13 cellular contexts compared by ENCODE assay signal in genomic region chr13:69947577-69947976, GRCh38.
DNase-seq lines count a peak whose midpoint lies in the region; ATAC-seq and TF ChIP-seq lines count a peak whose summit lies in the region.
"Had no signal": no experiment of that assay in that cellular context is flagged by ENCODE, and none has a peak within 500 bp of the region (broad histone marks: within the 10 kb centered on the region; RNA-seq: fewer than 3 reads in every experiment).

No MANE protein-coding gene starts in this region.

- no peak for TF ChIP-seq CTCF in spleen (IDR thresholded peaks at IDR 0.05 in 8 of 11, conservative IDR thresholded peaks at IDR 0.05 in 3 of 11)

- H3K9me3 ChIP-seq in spleen (peaks cover 0 to 11% (median 2%) of the 10 kb centered on the region in 8 donors), aorta (ENCODE audit: control insufficient read depth, low read length) (no peaks in the 10 kb centered on the region)

- H3K27ac ChIP-seq in spleen (no peak overlapping the region), aorta (ENCODE audit: low read depth in 1 of 2, low read length in 2 of 2) (no peak overlapping the region)
- H3K27ac ChIP-seq: heart left ventricle had no signal

- H3K27me3 ChIP-seq in spleen (replicated peaks in 1 of 7) (no peaks in the 10 kb centered on the region), aorta (ENCODE audit: control insufficient read depth in 1 of 2, insufficient read depth in 2 of 2, low read length in 1 of 2) (no peaks in the 10 kb centered on the region)
- H3K27me3 ChIP-seq: heart left ventricle had no signal

- H3K36me3 ChIP-seq in spleen = no peaks in the 10 kb centered on the region
- H3K36me3 ChIP-seq in aorta (ENCODE audit: control insufficient read depth in 1 of 2, insufficient read depth in 2 of 2, low read length in 1 of 2) = no peaks in the 10 kb centered on the region
- H3K36me3 ChIP-seq: heart left ventricle had no signal

- DNase-seq in astrocyte of the hippocampus (ENCODE audit: low read depth, low spot score) (peak; percentile 1), amniotic stem cell (lab: John Stamatoyannopoulos, UW) (no peak), spleen (no peak), aorta (no peak)
- DNase-seq in activated CD4-positive, alpha-beta T cell treated with anti-CD3 and anti-CD28 coated beads, Interleukin-2, amount 50 U/mL, for 1 hour = no peak
- DNase-seq: activated CD4-positive, alpha-beta T cell treated with anti-CD3 and anti-CD28 coated beads, Interleukin-2, amount 50 U/mL, for 4 hours; activated gamma-delta T cell; AML-193; heart left ventricle had no signal

- H3K4me1 ChIP-seq in spleen (no peaks in the 10 kb centered on the region), aorta (ENCODE audit: control insufficient read depth in 1 of 2, insufficient read depth in 2 of 2, low read length in 2 of 2) (no peaks in the 10 kb centered on the region)
- H3K4me1 ChIP-seq: heart left ventricle had no signal

- 21 to 37% (median 29%) methylated on average over 2 of the region's 2 CpGs for WGBS in spleen, 5 donors
- WGBS in aorta, 2 donors = 35 to 41% methylated on average over 2 of the region's 2 CpGs

- intact Hi-C loops in spleen (cut with DNase I; ENCODE audit: low total_unique reads) (no loop called here), aorta (cut with DNase I) (no loop called here)

- TF ChIP-seq POLR2A in spleen (IDR thresholded peaks at IDR 0.05) = no peak

- ATAC-seq in GM18517 (IDR thresholded peaks at IDR 0.05; ENCODE audit: unreplicated experiment) (peak; percentile 10), GM21619 (IDR thresholded peaks at IDR 0.05; ENCODE audit: unreplicated experiment) (peak; percentile 32), HG03103 (IDR thresholded peaks at IDR 0.05; ENCODE audit: low read depth, unreplicated experiment) (peak; percentile 15), aorta (ENCODE audit: low FRiP score) (no peak)
- ATAC-seq: heart left ventricle, Panc1 had no signal

- no peak overlapping the region for H3K4me3 ChIP-seq in spleen
- no peak overlapping the region for H3K4me3 ChIP-seq in aorta (ENCODE audit: low read length in 2 of 2)
- H3K4me3 ChIP-seq: heart left ventricle had no signal
